In the genomic region with DNA sequence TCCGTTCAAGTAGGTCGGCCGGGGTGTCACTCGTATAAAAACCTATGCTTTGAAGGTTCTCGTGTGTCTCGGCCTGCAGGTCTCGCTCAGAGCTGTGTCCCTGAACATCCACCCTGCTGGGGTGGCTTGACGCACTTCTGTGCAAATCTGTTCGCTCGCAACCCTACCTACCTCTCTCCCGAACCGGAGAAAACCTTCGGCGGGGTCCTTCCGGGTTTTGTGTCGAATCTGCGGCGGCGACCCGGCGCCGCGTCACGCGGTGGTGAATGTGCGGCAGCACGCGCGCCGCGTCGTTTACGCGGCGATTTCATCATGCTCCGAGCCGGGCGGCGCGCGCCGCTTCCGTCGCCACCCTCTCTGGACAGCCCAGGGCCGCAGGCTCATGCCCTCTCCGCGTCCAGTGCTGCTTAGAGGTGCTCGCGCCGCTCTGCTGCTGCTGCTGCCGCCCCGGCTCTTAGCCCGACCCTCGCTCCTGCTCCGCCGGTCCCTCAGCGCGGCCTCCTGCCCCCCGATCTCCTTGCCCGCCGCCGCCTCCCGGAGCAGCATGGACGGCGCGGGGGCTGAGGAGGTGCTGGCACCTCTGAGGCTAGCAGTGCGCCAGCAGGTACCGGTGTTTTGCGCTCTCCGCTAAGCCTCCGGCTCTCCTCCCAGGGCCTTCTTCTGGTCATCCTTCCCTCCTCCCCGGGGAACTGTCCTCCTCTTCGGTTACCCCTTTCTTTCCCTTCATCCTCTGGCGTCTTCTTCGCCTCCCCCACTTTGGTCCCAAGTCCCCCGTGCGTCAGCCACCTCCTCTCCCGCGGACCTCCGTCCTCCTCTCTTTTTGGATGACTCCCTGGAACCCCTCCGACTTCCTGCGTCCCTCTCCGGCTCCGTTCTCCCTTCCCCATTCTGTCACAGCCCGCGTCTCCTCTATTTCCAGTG, we compare ENCODE assay signal across 1 cellular context.
TF ChIP-seq lines count a peak whose summit lies in the region.

Gene GARS1, plus strand, starts transcription at position 339 of the 921 bp plus-strand sequence. Its CDS starts 44 bp downstream, at position 383.

TF ChIP-seq in HepG2, 621 proteins besides CTCF, POLR2A, EP300 and RAD21 (continued from another document and continues in another):
- TF ChIP-seq, protein P1, sequence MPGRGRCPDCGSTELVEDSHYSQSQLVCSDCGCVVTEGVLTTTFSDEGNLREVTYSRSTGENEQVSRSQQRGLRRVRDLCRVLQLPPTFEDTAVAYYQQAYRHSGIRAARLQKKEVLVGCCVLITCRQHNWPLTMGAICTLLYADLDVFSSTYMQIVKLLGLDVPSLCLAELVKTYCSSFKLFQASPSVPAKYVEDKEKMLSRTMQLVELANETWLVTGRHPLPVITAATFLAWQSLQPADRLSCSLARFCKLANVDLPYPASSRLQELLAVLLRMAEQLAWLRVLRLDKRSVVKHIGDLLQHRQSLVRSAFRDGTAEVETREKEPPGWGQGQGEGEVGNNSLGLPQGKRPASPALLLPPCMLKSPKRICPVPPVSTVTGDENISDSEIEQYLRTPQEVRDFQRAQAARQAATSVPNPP (CRISPR knock-in tag; IDR thresholded peaks at IDR 0.05) = no peak
- TF ChIP-seq ZNF713 (CRISPR knock-in tag; IDR thresholded peaks at IDR 0.05) = peak; percentile 98
- no peak for TF ChIP-seq HNF4G (IDR thresholded peaks at IDR 0.05; ENCODE audit: borderline replicate concordance, low read depth, low read length)
- TF ChIP-seq HNF4G (CRISPR knock-in tag; IDR thresholded peaks at IDR 0.05; ENCODE audit: borderline replicate concordance, low read depth) = peak; percentile 86; the same call in 1 of the 2 replicates
- peak; percentile 100 for TF ChIP-seq ELF1 (CRISPR knock-in tag; IDR thresholded peaks at IDR 0.05)
- TF ChIP-seq ZFP36L1 (CRISPR knock-in tag; IDR thresholded peaks at IDR 0.05) = peak; percentile 82
- TF ChIP-seq GATAD1 (CRISPR knock-in tag; IDR thresholded peaks at IDR 0.05) = peak; percentile 96
- peak; percentile 97 for TF ChIP-seq SIN3A (IDR thresholded peaks at IDR 0.05; ENCODE audit: borderline replicate concordance, low read depth, low read length)
- no peak for TF ChIP-seq ZSCAN31 (CRISPR knock-in tag; IDR thresholded peaks at IDR 0.05; ENCODE audit: low read depth)
- peak; percentile 61 for TF ChIP-seq GFI1 (CRISPR knock-in tag; IDR thresholded peaks at IDR 0.05; ENCODE audit: borderline replicate concordance)
- TF ChIP-seq ZNF296 (CRISPR knock-in tag; conservative IDR thresholded peaks at IDR 0.05) = no peak
- peak; percentile 84 for TF ChIP-seq HDAC2 (CRISPR knock-in tag; IDR thresholded peaks at IDR 0.05)
- peak; percentile 87 for TF ChIP-seq DBP (CRISPR knock-in tag; IDR thresholded peaks at IDR 0.05; ENCODE audit: not compliant biosample characterization)
- TF ChIP-seq GTF3A (CRISPR knock-in tag; conservative IDR thresholded peaks at IDR 0.05) = no peak
- peak; percentile 83 for TF ChIP-seq HNRNPUL1 (IDR thresholded peaks at IDR 0.05; ENCODE audit: low read depth, low read length)
- no peak for TF ChIP-seq U2AF2 (IDR thresholded peaks at IDR 0.05; ENCODE audit: low read depth, low read length)
- TF ChIP-seq SAP130 (CRISPR knock-in tag; IDR thresholded peaks at IDR 0.05; ENCODE audit: low read depth) = peak; percentile 98
- TF ChIP-seq KDM3A (CRISPR knock-in tag; IDR thresholded peaks at IDR 0.05; ENCODE audit: low read depth) = peak; percentile 90
- TF ChIP-seq, protein P2, sequence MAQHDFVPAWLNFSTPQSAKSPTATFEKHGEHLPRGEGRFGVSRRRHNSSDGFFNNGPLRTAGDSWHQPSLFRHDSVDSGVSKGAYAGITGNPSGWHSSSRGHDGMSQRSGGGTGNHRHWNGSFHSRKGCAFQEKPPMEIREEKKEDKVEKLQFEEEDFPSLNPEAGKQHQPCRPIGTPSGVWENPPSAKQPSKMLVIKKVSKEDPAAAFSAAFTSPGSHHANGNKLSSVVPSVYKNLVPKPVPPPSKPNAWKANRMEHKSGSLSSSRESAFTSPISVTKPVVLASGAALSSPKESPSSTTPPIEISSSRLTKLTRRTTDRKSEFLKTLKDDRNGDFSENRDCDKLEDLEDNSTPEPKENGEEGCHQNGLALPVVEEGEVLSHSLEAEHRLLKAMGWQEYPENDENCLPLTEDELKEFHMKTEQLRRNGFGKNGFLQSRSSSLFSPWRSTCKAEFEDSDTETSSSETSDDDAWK (CRISPR knock-in tag; IDR thresholded peaks at IDR 0.05) = no peak
- no peak for TF ChIP-seq CENPX (CRISPR knock-in tag; IDR thresholded peaks at IDR 0.05)
- no peak; the same call in 1 of the 2 replicates for TF ChIP-seq WIZ (CRISPR knock-in tag; IDR thresholded peaks at IDR 0.05)
- peak; percentile 65; the same call in 1 of the 2 replicates for TF ChIP-seq MLX (CRISPR knock-in tag; IDR thresholded peaks at IDR 0.05)
- TF ChIP-seq MYC (CRISPR knock-in tag; IDR thresholded peaks at IDR 0.05; ENCODE audit: borderline replicate concordance) = peak; percentile 99
- no peak; the same call in 1 of the 2 replicates for TF ChIP-seq ZNF772 (CRISPR knock-in tag; IDR thresholded peaks at IDR 0.05)
- no peak; the same call in 1 of the 2 replicates for TF ChIP-seq ZMYM2 (CRISPR knock-in tag; IDR thresholded peaks at IDR 0.05)
- TF ChIP-seq MED1 (CRISPR knock-in tag; IDR thresholded peaks at IDR 0.05) = peak; percentile 95
- no peak for TF ChIP-seq SOX6 (IDR thresholded peaks at IDR 0.05)
- peak; percentile 73 for TF ChIP-seq SOX6 (CRISPR knock-in tag; IDR thresholded peaks at IDR 0.05)
- TF ChIP-seq PHB2 (IDR thresholded peaks at IDR 0.05; ENCODE audit: partially characterized antibody) = no peak
- TF ChIP-seq IRF1 (CRISPR knock-in tag; IDR thresholded peaks at IDR 0.05; ENCODE audit: low read depth) = no peak
- TF ChIP-seq, protein P3, sequence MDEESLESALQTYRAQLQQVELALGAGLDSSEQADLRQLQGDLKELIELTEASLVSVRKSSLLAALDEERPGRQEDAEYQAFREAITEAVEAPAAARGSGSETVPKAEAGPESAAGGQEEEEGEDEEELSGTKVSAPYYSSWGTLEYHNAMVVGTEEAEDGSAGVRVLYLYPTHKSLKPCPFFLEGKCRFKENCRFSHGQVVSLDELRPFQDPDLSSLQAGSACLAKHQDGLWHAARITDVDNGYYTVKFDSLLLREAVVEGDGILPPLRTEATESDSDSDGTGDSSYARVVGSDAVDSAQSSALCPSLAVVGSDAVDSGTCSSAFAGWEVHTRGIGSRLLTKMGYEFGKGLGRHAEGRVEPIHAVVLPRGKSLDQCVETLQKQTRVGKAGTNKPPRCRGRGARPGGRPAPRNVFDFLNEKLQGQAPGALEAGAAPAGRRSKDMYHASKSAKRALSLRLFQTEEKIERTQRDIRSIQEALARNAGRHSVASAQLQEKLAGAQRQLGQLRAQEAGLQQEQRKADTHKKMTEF (CRISPR knock-in tag; IDR thresholded peaks at IDR 0.05) = peak; percentile 98
- TF ChIP-seq MLXIP (CRISPR knock-in tag; IDR thresholded peaks at IDR 0.05; ENCODE audit: borderline replicate concordance) = peak; percentile 87; the same call in 1 of the 2 replicates
- no peak for TF ChIP-seq CCAR2 (optimal IDR thresholded peaks at IDR 0.05; ENCODE audit: low read depth, low read length)
- TF ChIP-seq CREB3 (CRISPR knock-in tag; IDR thresholded peaks at IDR 0.05) = peak; percentile 42; the same call in 1 of the 2 replicates
- 0 out of 2 replicates have a peak, but pooled peaks have one; percentile 56 for TF ChIP-seq FOSL1 (CRISPR knock-in tag; IDR thresholded peaks at IDR 0.05; ENCODE audit: borderline replicate concordance)
- peak; percentile 92; the same call in 1 of the 2 replicates for TF ChIP-seq ETS1 (CRISPR knock-in tag; IDR thresholded peaks at IDR 0.05)
- TF ChIP-seq, protein P4, sequence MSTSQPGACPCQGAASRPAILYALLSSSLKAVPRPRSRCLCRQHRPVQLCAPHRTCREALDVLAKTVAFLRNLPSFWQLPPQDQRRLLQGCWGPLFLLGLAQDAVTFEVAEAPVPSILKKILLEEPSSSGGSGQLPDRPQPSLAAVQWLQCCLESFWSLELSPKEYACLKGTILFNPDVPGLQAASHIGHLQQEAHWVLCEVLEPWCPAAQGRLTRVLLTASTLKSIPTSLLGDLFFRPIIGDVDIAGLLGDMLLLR (CRISPR knock-in tag; IDR thresholded peaks at IDR 0.05) = peak; percentile 82; the same call in 1 of the 2 replicates
- TF ChIP-seq, protein P5, sequence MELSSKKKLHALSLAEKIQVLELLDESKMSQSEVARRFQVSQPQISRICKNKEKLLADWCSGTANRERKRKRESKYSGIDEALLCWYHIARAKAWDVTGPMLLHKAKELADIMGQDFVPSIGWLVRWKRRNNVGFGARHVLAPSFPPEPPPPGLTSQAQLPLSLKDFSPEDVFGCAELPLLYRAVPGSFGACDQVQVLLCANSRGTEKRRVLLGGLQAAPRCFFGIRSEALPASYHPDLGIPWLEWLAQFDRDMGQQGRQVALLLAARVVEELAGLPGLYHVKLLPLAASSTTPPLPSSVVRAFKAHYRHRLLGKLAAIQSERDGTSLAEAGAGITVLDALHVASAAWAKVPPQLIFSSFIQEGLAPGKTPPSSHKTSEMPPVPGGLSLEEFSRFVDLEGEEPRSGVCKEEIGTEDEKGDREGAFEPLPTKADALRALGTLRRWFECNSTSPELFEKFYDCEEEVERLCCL (CRISPR knock-in tag; IDR thresholded peaks at IDR 0.05; ENCODE audit: borderline replicate concordance) = no peak; the same call in 1 of the 2 replicates
- TF ChIP-seq ZNF761 (CRISPR knock-in tag; conservative IDR thresholded peaks at IDR 0.05) = 0 out of 2 replicates have a peak, but pooled peaks have one; percentile 21
- TF ChIP-seq ZNF264 (CRISPR knock-in tag; IDR thresholded peaks at IDR 0.05) = peak; percentile 91
- peak; percentile 82 for TF ChIP-seq FOXA3 (CRISPR knock-in tag; IDR thresholded peaks at IDR 0.05)
- peak; percentile 60; the same call in 1 of the 2 replicates for TF ChIP-seq PATZ1 (CRISPR knock-in tag; IDR thresholded peaks at IDR 0.05)
- no peak for TF ChIP-seq ESRRA (CRISPR knock-in tag; IDR thresholded peaks at IDR 0.05; ENCODE audit: low read depth)
- no peak for TF ChIP-seq GZF1 (CRISPR knock-in tag; IDR thresholded peaks at IDR 0.05)
